In genomic region chr14:70357557-70357956, GRCh38 we compare ENCODE assay signal across 17 cellular contexts. TPM values are rescaled to one million over a fixed set of nuclear protein-coding genes. Genes with fewer than 3 reads are reported as not detected.
DNase-seq lines count a peak whose midpoint lies in the region; ATAC-seq and TF ChIP-seq lines count a peak whose summit lies in the region.
"Had no signal": no experiment of that assay in that cellular context is flagged by ENCODE, and none has a peak within 500 bp of the region (broad histone marks: within the 10 kb centered on the region; RNA-seq: fewer than 3 reads in every experiment).

No MANE protein-coding gene starts in this region.

- peak overlapping the region; percentile 75 for H3K4me3 Mint-ChIP-seq in T-helper 1 cell treated with Interleukin-12 subunit alpha and Interleukin-12 subunit beta and Interleukin-4 antibody, amounts not matched to agents 30 μg/mL and 1 μg/mL, for 36 hours
- H3K4me3 Mint-ChIP-seq in GM23338 (peak overlapping the region; percentile 66), nephron progenitor cell (peak overlapping the region; percentile 81)
- peak overlapping the region; percentile 73 for H3K4me3 Mint-ChIP-seq in activated naive CD8-positive, alpha-beta T cell treated with anti-CD3 and anti-CD28 coated beads, Interleukin-2, amount 10 ng/mL, durations not matched to agents 7 days and 5 days

- H3K27ac Mint-ChIP-seq in T-helper 1 cell treated with Interleukin-12 subunit alpha and Interleukin-12 subunit beta and Interleukin-4 antibody, amounts not matched to agents 30 μg/mL and 1 μg/mL, for 36 hours, result no peak overlapping the region
- no peak overlapping the region for H3K27ac Mint-ChIP-seq in GM23338
- no peak overlapping the region for H3K27ac Mint-ChIP-seq in activated naive CD8-positive, alpha-beta T cell treated with anti-CD3 and anti-CD28 coated beads, Interleukin-2, amount 10 ng/mL, durations not matched to agents 7 days and 5 days
- H3K27ac Mint-ChIP-seq in nephron progenitor cell, result no peak overlapping the region

- H3K4me3 ChIP-seq in GM23338, result no peak overlapping the region
- H3K4me3 ChIP-seq in heart right ventricle, result no peak overlapping the region
- H3K4me3 ChIP-seq: SJSA1 had no signal

- H3F3A ChIP-seq in GM23338 (replicated peaks; ENCODE audit: low read depth), result no peaks in the 10 kb centered on the region

- TF ChIP-seq CTCF in GM23338 (conservative IDR thresholded peaks at IDR 0.05; ENCODE audit: low read depth in 2 of 2), result no peak
- TF ChIP-seq CTCF in nephron progenitor cell (IDR thresholded peaks at IDR 0.05), result no peak
- TF ChIP-seq CTCF in GM13976 (IDR thresholded peaks at IDR 0.05; ENCODE audit: borderline replicate concordance, control extremely low read depth, extremely low read depth, insufficient read depth, missing control alignments), result no peak
- no peak for TF ChIP-seq CTCF in heart right ventricle (IDR thresholded peaks at IDR 0.05)

- H3K9me3 Mint-ChIP-seq in T-helper 1 cell treated with Interleukin-12 subunit alpha and Interleukin-12 subunit beta and Interleukin-4 antibody, amounts not matched to agents 30 μg/mL and 1 μg/mL, for 36 hours, result peaks cover 17% of the 10 kb centered on the region
- H3K9me3 Mint-ChIP-seq in GM23338, result no peaks in the 10 kb centered on the region
- peaks cover 9% of the 10 kb centered on the region for H3K9me3 Mint-ChIP-seq in activated naive CD8-positive, alpha-beta T cell treated with anti-CD3 and anti-CD28 coated beads, Interleukin-2, amount 10 ng/mL, durations not matched to agents 7 days and 5 days
- H3K9me3 Mint-ChIP-seq in nephron progenitor cell, result no peaks in the 10 kb centered on the region

- 0 out of 2 replicates have a peak overlapping the region, but pooled peaks have one; percentile 11 for H3K4me2 ChIP-seq in GM23338

- no peak for DNase-seq in T-helper 1 cell
- DNase-seq in GM23338 (ENCODE audit: low spot score), result no peak
- DNase-seq in activated naive CD8-positive, alpha-beta T cell treated with anti-CD3 and anti-CD28 coated beads, Interleukin-2, amount 10 ng/mL, durations not matched to agents 7 days and 5 days, result no peak
- DNase-seq in nephron progenitor cell, result no peak
- no peak for DNase-seq in GM13976 (ENCODE audit: low spot score)
- no peak for DNase-seq in AG08396 (ENCODE audit: low spot score)
- DNase-seq in heart right ventricle, result no peak
- DNase-seq: central memory CD4-positive, alpha-beta T cell; glutamatergic neuron; kidney glomerular epithelial cell; NK-92 treated with Interleukin-12 subunit alpha and Interleukin-12 subunit beta, amount 100 ng/mL, for 24 hours; sigmoid colon; WERI-Rb-1 had no signal

- H3K36me3 Mint-ChIP-seq in T-helper 1 cell treated with Interleukin-12 subunit alpha and Interleukin-12 subunit beta and Interleukin-4 antibody, amounts not matched to agents 30 μg/mL and 1 μg/mL, for 36 hours (ENCODE audit: low read depth), result peaks cover 20% of the 10 kb centered on the region
- H3K36me3 Mint-ChIP-seq in GM23338 (ENCODE audit: low read depth) (no peaks in the 10 kb centered on the region), nephron progenitor cell (ENCODE audit: low read depth) (peaks cover 23% of the 10 kb centered on the region)
- H3K36me3 Mint-ChIP-seq in activated naive CD8-positive, alpha-beta T cell treated with anti-CD3 and anti-CD28 coated beads, Interleukin-2, amount 10 ng/mL, durations not matched to agents 7 days and 5 days, result peaks cover 15% of the 10 kb centered on the region

- H3K27me3 ChIP-seq in GM23338 (ENCODE audit: insufficient read depth) (no peaks in the 10 kb centered on the region), heart right ventricle (no peaks in the 10 kb centered on the region)
- H3K27me3 ChIP-seq: sigmoid colon, SJSA1 had no signal

- H4K20me1 ChIP-seq in GM23338 (replicated peaks; ENCODE audit: insufficient read depth), result peaks cover 11% of the 10 kb centered on the region; the same call in 1 of the 2 replicates

- H3K36me3 ChIP-seq in GM23338 (ENCODE audit: insufficient read depth), result no peaks in the 10 kb centered on the region
- H3K36me3 ChIP-seq in heart right ventricle, result peaks cover 0 to 5% (median 0%) of the 10 kb centered on the region in 9 donors
- H3K36me3 ChIP-seq: sigmoid colon, WERI-Rb-1 had no signal

- no peaks in the 10 kb centered on the region for H3K9me2 ChIP-seq in GM23338 (ENCODE audit: insufficient read depth)

- H3K79me2 ChIP-seq in GM23338 (replicated peaks; ENCODE audit: insufficient read depth), result peaks cover 68% of the 10 kb centered on the region

- H3K27ac ChIP-seq in GM23338 (ENCODE audit: low read depth) (no peak overlapping the region), heart right ventricle (no peak overlapping the region)
- H3K27ac ChIP-seq: 22Rv1, epithelial cell of prostate, sigmoid colon, SJSA1, WERI-Rb-1 had no signal

- in situ Hi-C loops in GM13976 (cut with MboI; ENCODE audit: low sequenced_read_pairs, unreplicated experiment), result no loop called here

- 95 to 96% methylated on average over 3 of the region's 3 CpGs for WGBS in heart right ventricle, 2 donors

- H3K4me1 Mint-ChIP-seq in T-helper 1 cell treated with Interleukin-12 subunit alpha and Interleukin-12 subunit beta and Interleukin-4 antibody, amounts not matched to agents 30 μg/mL and 1 μg/mL, for 36 hours (ENCODE audit: low read depth), result peaks cover 31% of the 10 kb centered on the region
- H3K4me1 Mint-ChIP-seq in GM23338 (peaks cover 17% of the 10 kb centered on the region; the same call in 2 of the 3 replicates), nephron progenitor cell (peaks cover 37% of the 10 kb centered on the region)
- H3K4me1 Mint-ChIP-seq in activated naive CD8-positive, alpha-beta T cell treated with anti-CD3 and anti-CD28 coated beads, Interleukin-2, amount 10 ng/mL, durations not matched to agents 7 days and 5 days, result peaks cover 25% of the 10 kb centered on the region

- ATAC-seq in GM23338 (no peak), heart right ventricle (no peak)
- ATAC-seq in activated naive CD8-positive, alpha-beta T cell treated with anti-CD3 and anti-CD28 coated beads, Interleukin-2, amount 10 ng/mL, durations not matched to agents 7 days and 5 days (ENCODE audit: low read depth), result no peak

- H3K9me3 ChIP-seq in heart right ventricle, result no peaks in the 10 kb centered on the region
- H3K9me3 ChIP-seq: sigmoid colon, SJSA1 had no signal

- H2AFZ ChIP-seq in GM23338, result no peak overlapping the region

- POLR2A ChIA-PET in activated naive CD8-positive, alpha-beta T cell treated with anti-CD3 and anti-CD28 coated beads, Interleukin-2, amount 10 ng/mL, durations not matched to agents 7 days and 5 days (lab: Charles Lee), result no interaction called here

- H3K27me3 Mint-ChIP-seq in T-helper 1 cell treated with Interleukin-12 subunit alpha and Interleukin-12 subunit beta and Interleukin-4 antibody, amounts not matched to agents 30 μg/mL and 1 μg/mL, for 36 hours (ENCODE audit: low read depth), result peaks cover 4% of the 10 kb centered on the region
- H3K27me3 Mint-ChIP-seq in GM23338 (ENCODE audit: insufficient read depth, low read depth, poor library complexity), result peaks cover 7% of the 10 kb centered on the region
- H3K27me3 Mint-ChIP-seq in activated naive CD8-positive, alpha-beta T cell treated with anti-CD3 and anti-CD28 coated beads, Interleukin-2, amount 10 ng/mL, durations not matched to agents 7 days and 5 days, result peaks cover 6% of the 10 kb centered on the region
- H3K27me3 Mint-ChIP-seq in nephron progenitor cell (ENCODE audit: low read depth, poor library complexity), result peaks cover 21% of the 10 kb centered on the region

- H3K4me1 ChIP-seq in GM23338 (ENCODE audit: insufficient read depth), result no peaks in the 10 kb centered on the region
- H3K4me1 ChIP-seq in heart right ventricle, result peaks cover 2 to 49% (median 25%) of the 10 kb centered on the region in 9 donors
- H3K4me1 ChIP-seq: SJSA1 had no signal

- intact Hi-C loops in heart right ventricle (cut with DNase I), result no loop called here

TF ChIP-seq in GM23338, 12 proteins besides CTCF, POLR2A, EP300 and RAD21 (continues in another document):
- TF ChIP-seq CREB1 (CRISPR knock-in tag; IDR thresholded peaks at IDR 0.05; ENCODE audit: low read depth) (no peak), EZH2phosphoT487 (IDR thresholded peaks at IDR 0.05; ENCODE audit: unreplicated experiment) (no peak)

RNA-seq across cellular contexts. Expression of gene COX16, which starts 1.9 kb away (rescaled TPM):
- total RNA-seq in GM23338 (2014; rRNA removed; shearing (Covaris generic)), result 41.5 and 44.0 TPM in 2 replicates
- polyA plus RNA-seq in GM23338 (2016; fragmentation: Nextera tagmentation; extraction: Ambion mirVana), result 238 and 247 TPM in 2 replicates
- total RNA-seq in activated naive CD8-positive, alpha-beta T cell treated with anti-CD3 and anti-CD28 coated beads, Interleukin-2, amount 10 ng/mL, durations not matched to agents 7 days and 5 days, result 10 to 100 TPM; 32.5 to 40.2 TPM
- 10 to 100 TPM; 22.8 to 49.1 (median 38.9) TPM for total RNA-seq in heart right ventricle
- 10 to 100 TPM; 34.0 to 48.8 TPM for polyA plus RNA-seq in heart right ventricle

RNA-seq across cellular contexts. Expression of gene SYNJ2BP, which starts 59.3 kb away (rescaled TPM):
- 22.3 and 24.2 TPM in 2 replicates for total RNA-seq in GM23338 (2014; rRNA removed; shearing (Covaris generic))
- 36.4 and 48.2 TPM in 2 replicates for polyA plus RNA-seq in GM23338 (2016; fragmentation: Nextera tagmentation; extraction: Ambion mirVana)
- total RNA-seq in activated naive CD8-positive, alpha-beta T cell treated with anti-CD3 and anti-CD28 coated beads, Interleukin-2, amount 10 ng/mL, durations not matched to agents 7 days and 5 days, result 10 to 100 TPM; 14.9 to 15.3 TPM
- total RNA-seq in heart right ventricle, result 10 to 100 TPM; 50.6 to 64.8 (median 54.3) TPM
- 10 to 100 TPM; 11.6 to 13.6 TPM for polyA plus RNA-seq in heart right ventricle
